31 cellular contexts compared by ENCODE assay signal in genomic region chr6:113876654-113877053, GRCh38. TPM values are rescaled to one million over a fixed set of nuclear protein-coding genes. Genes with fewer than 3 reads are reported as not detected.
DNase-seq lines count a peak whose midpoint lies in the region; ATAC-seq and TF ChIP-seq lines count a peak whose summit lies in the region.
"Had no signal": no experiment of that assay in that cellular context is flagged by ENCODE, and none has a peak within 500 bp of the region (broad histone marks: within the 10 kb centered on the region; RNA-seq: fewer than 3 reads in every experiment).

No MANE protein-coding gene starts in this region.

- H4K12ac ChIP-seq in trophoblast cell (ENCODE audit: low read depth, low read length): no peak overlapping the region

- no peaks in the 10 kb centered on the region for H3K9me3 ChIP-seq in mammary epithelial cell (replicated peaks; ENCODE audit: insufficient read depth, low read length)
- H3K9me3 ChIP-seq in breast epithelium: no peaks in the 10 kb centered on the region
- no peaks in the 10 kb centered on the region for H3K9me3 ChIP-seq in trophoblast cell (ENCODE audit: insufficient read depth, low read depth, low read length)
- H3K9me3 ChIP-seq: A549, esophagus squamous epithelium, mucosa of descending colon, Peyer's patch, SJCRH30, transverse colon had no signal

- WGBS in mammary epithelial cell (ENCODE audit: low coverage, missing lambda C conversion rate): 100% methylated on average over 1 of the region's 1 CpG
- no CpG with 5 or more reads among the region's 1 CpG for WGBS in trophoblast cell (ENCODE audit: extremely low coverage, insufficient coverage, insufficient read length)

- no peak overlapping the region for H3K18ac ChIP-seq in trophoblast cell (ENCODE audit: low read length)

- H3K27ac ChIP-seq in mammary epithelial cell (ENCODE audit: insufficient read depth, low read depth, low read length): no peak overlapping the region
- no peak overlapping the region for H3K27ac ChIP-seq in breast epithelium
- H3K27ac ChIP-seq in VCaP: no peak overlapping the region
- no peak overlapping the region for H3K27ac ChIP-seq in trophoblast cell (ENCODE audit: low read depth, low read length)
- H3K27ac ChIP-seq: A549, esophagus squamous epithelium, Peyer's patch, SJCRH30, transverse colon had no signal

- H3K36me3 ChIP-seq in mammary epithelial cell (ENCODE audit: insufficient read depth, low read length) (no peaks in the 10 kb centered on the region), breast epithelium (no peaks in the 10 kb centered on the region), trophoblast cell (ENCODE audit: control insufficient read depth in 1 of 2, insufficient read depth in 2 of 2, low read length in 2 of 2) (no peaks in the 10 kb centered on the region)
- H3K36me3 ChIP-seq: esophagus squamous epithelium, Peyer's patch, SJCRH30, transverse colon had no signal

- no peaks in the 10 kb centered on the region for H3K79me2 ChIP-seq in mammary epithelial cell (ENCODE audit: insufficient read depth, low read length)
- no peaks in the 10 kb centered on the region for H3K79me2 ChIP-seq in trophoblast cell (ENCODE audit: control insufficient read depth, insufficient read depth, low read length, poor library complexity)

- DNase-seq in mammary epithelial cell: no peak
- DNase-seq in breast epithelium (ENCODE audit: low spot score in 2 of 2): no peak
- DNase-seq in fibroblast of pulmonary artery (ENCODE audit: low read depth): no peak
- DNase-seq in trophoblast cell: no peak
- no peak for DNase-seq in activated CD4-positive, CD25-positive, alpha-beta regulatory T cell (lab: John Stamatoyannopoulos, UW)
- DNase-seq in GDM1 (lab: John Stamatoyannopoulos, UW): no peak
- DNase-seq: activated CD4-positive, alpha-beta memory T cell treated with anti-CD3 and anti-CD28 coated beads, Interleukin-2, amount 10 ng/mL, durations not matched to agents 7 days and 5 days; activated CD4-positive, alpha-beta T cell treated with anti-CD3 and anti-CD28 coated beads for 1 hour; AML-193; aorta; CD4-positive, alpha-beta memory T cell; central memory CD4-positive, alpha-beta T cell; DMS153; endodermal cell; esophagus squamous epithelium; kidney; mucosa of descending colon; NCI-H1105 treated with DMSO at 0.1 percent for 48 hours; NCI-H1930; NCI-H2227 treated with DMSO at 0.1 percent for 48 hours; NCI-H526 treated with DMSO at 0.1 percent for 48 hours; nephron progenitor cell; Peyer's patch; right cardiac atrium; SJCRH30; stimulated activated CD4-positive, alpha-beta T cell treated with anti-CD3 and anti-CD28 coated beads, Interleukin-2, amount 100 ng/mL, for 48 hours; T-helper 1 cell; transverse colon had no signal

- no peak overlapping the region for H3K4ac ChIP-seq in trophoblast cell (ENCODE audit: low read depth, low read length)

- H2BK12ac ChIP-seq in trophoblast cell (ENCODE audit: low read length): peak overlapping the region; percentile 46

- H3K27me3 ChIP-seq in mammary epithelial cell (ENCODE audit: insufficient read depth, low read length): no peaks in the 10 kb centered on the region
- H3K27me3 ChIP-seq in breast epithelium: no peaks in the 10 kb centered on the region
- no peaks in the 10 kb centered on the region for H3K27me3 ChIP-seq in trophoblast cell (ENCODE audit: insufficient read depth, low read length)
- H3K27me3 ChIP-seq: esophagus squamous epithelium, Peyer's patch, SJCRH30, transverse colon had no signal

- no peaks in the 10 kb centered on the region for H4K20me1 ChIP-seq in mammary epithelial cell (ENCODE audit: insufficient read depth, low read length)

- TF ChIP-seq POLR2A in breast epithelium (IDR thresholded peaks at IDR 0.05): no peak

- intact Hi-C loops in mammary epithelial cell (cut with micrococcal nuclease) (loop anchor here (1.0 kb wide), 1 partner anchor 586 kb away; no protein-coding TSS in a partner anchor), breast epithelium (cut with DNase I; ENCODE audit: low total_unique reads) (no loop called here)

- H3K9ac ChIP-seq in mammary epithelial cell (ENCODE audit: insufficient read depth, low read length): no peak overlapping the region
- H3K9ac ChIP-seq in trophoblast cell (ENCODE audit: low read length): no peak overlapping the region

- ATAC-seq in HG03520 (IDR thresholded peaks at IDR 0.05; ENCODE audit: unreplicated experiment): no peak
- ATAC-seq: A549, mucosa of descending colon, right cardiac atrium had no signal

- no peak overlapping the region for H3K14ac ChIP-seq in trophoblast cell (ENCODE audit: low read length)

- peak in 1 of 2 donors; percentile 18 for TF ChIP-seq CTCF in mammary epithelial cell (conservative IDR thresholded peaks at IDR 0.05 in 1 of 2, IDR thresholded peaks at IDR 0.05 in 1 of 2; ENCODE audit: extremely low read depth in 1 of 2, insufficient read depth in 1 of 2, low read depth in 1 of 2, low read length in 2 of 2)
- no peak for TF ChIP-seq CTCF in breast epithelium (IDR thresholded peaks at IDR 0.05)
- TF ChIP-seq CTCF in VCaP (conservative IDR thresholded peaks at IDR 0.05): 0 out of 2 replicates have a peak, but pooled peaks have one; percentile 8
- peak; percentile 10 for TF ChIP-seq CTCF in fibroblast of pulmonary artery (IDR thresholded peaks at IDR 0.05; ENCODE audit: low read length, missing control alignments)

- H4K8ac ChIP-seq in trophoblast cell (ENCODE audit: low read depth, low read length): no peak overlapping the region

- H3K4me3 ChIP-seq in mammary epithelial cell (replicated peaks in 1 of 3; ENCODE audit: insufficient read depth in 1 of 3, low read depth in 2 of 3, low read length in 3 of 3): no peak overlapping the region
- H3K4me3 ChIP-seq in breast epithelium: no peak overlapping the region
- H3K4me3 ChIP-seq in fibroblast of pulmonary artery (replicated peaks; ENCODE audit: low read depth, low read length): no peak overlapping the region
- H3K4me3 ChIP-seq in trophoblast cell (ENCODE audit: low read depth, low read length): no peak overlapping the region
- H3K4me3 ChIP-seq: A549, esophagus squamous epithelium, mucosa of descending colon, Peyer's patch, SJCRH30, transverse colon had no signal

- peaks cover 3% of the 10 kb centered on the region for H3K4me1 ChIP-seq in mammary epithelial cell (ENCODE audit: insufficient read depth, low read length)
- H3K4me1 ChIP-seq in breast epithelium: no peaks in the 10 kb centered on the region
- peaks cover 0 to 4% of the 10 kb centered on the region in 2 experiments for H3K4me1 ChIP-seq in trophoblast cell (ENCODE audit: control insufficient read depth in 1 of 2, insufficient read depth in 2 of 2, low read length in 2 of 2)
- H3K4me1 ChIP-seq: Peyer's patch had no signal

- H4K91ac ChIP-seq in trophoblast cell (ENCODE audit: low read depth, low read length): no peak overlapping the region

- peaks cover 5% of the 10 kb centered on the region for H3K79me1 ChIP-seq in trophoblast cell (ENCODE audit: low read length)

- H2AFZ ChIP-seq in mammary epithelial cell (ENCODE audit: low read depth, low read length) (peak overlapping the region; percentile 37), trophoblast cell (ENCODE audit: insufficient read depth, low read length, poor library complexity) (no peak overlapping the region)

- in situ Hi-C loops in mammary epithelial cell (cut with MboI; ENCODE audit: low sequenced_read_pairs in 2 of 2): loop anchor here (10.0 to 25.0 kb wide), 4 partner anchors 464 to 1102 kb away; no protein-coding TSS in a partner anchor

- H2AK5ac ChIP-seq in trophoblast cell (ENCODE audit: low read length): no peak overlapping the region

- no TSS peak for BruUV-seq in mammary epithelial cell (replicated peaks; lab: Mats Ljungman, UMichigan)

- H2BK120ac ChIP-seq in trophoblast cell (ENCODE audit: insufficient read depth, low read length, poor library complexity): peak overlapping the region; percentile 1

- no peak overlapping the region for H2BK5ac ChIP-seq in trophoblast cell (ENCODE audit: low read depth, low read length, poor library complexity)

- CTCF ChIA-PET in mammary epithelial cell (lab: Charles Lee; ENCODE audit: low non-redundant PET): no interaction called here

- dilution Hi-C loops in mammary epithelial cell (cut with HindIII; ENCODE audit: low sequenced_read_pairs): no loop called here

- H3K23ac ChIP-seq in trophoblast cell (ENCODE audit: low read length): no peak overlapping the region

- H3K4me2 ChIP-seq in mammary epithelial cell (ENCODE audit: insufficient read depth, low read depth, low read length) (no peak overlapping the region), trophoblast cell (ENCODE audit: low read length) (no peak overlapping the region)
- H3K4me2 ChIP-seq: A549 had no signal

RNA-seq across cellular contexts. Expression of gene MARCKS, which starts 19.5 kb away (rescaled TPM):
- total RNA-seq in mammary epithelial cell (100 to 1,000 TPM in 1 of 2 donors, 10 to 100 TPM in 1; 65.4 to 171 TPM), breast epithelium (10 to 100 TPM; 19.8 to 54.4 (median 50.8) TPM)
- polyA plus RNA-seq in mammary epithelial cell: 16.0 TPM
- 17.5 TPM for polyA minus RNA-seq in mammary epithelial cell
- 152 and 156 TPM in 2 replicates for polyA plus RNA-seq in trophoblast cell (2013)

Comparison
In these comparisons a context has a peak if more than half of its experiments do, and no peak if none do; other contexts are left out.
1. CTCF ChIP-seq: peak in VCaP (single experiment) and fibroblast of pulmonary artery (single experiment); none in breast epithelium (0 of 3).